Comparison of ENCODE assay signal across 16 cellular contexts in genomic region chr11:120332822-120333716, GRCh38. TPM values are rescaled to one million over a fixed set of nuclear protein-coding genes. Genes with fewer than 3 reads are reported as not detected.
DNase-seq lines count a peak whose midpoint lies in the region; ATAC-seq, FAIRE-seq and TF ChIP-seq lines count a peak whose summit lies in the region.
"Had no signal": no experiment of that assay in that cellular context is flagged by ENCODE, and none has a peak within 500 bp of the region (broad histone marks: within the 10 kb centered on the region; RNA-seq: fewer than 3 reads in every experiment).

No MANE protein-coding gene starts in this region.

- no peak for TF ChIP-seq POLR2A in A549 (IDR thresholded peaks at IDR 0.05; ENCODE audit: low read length)

- peak overlapping the region; percentile 16 for H3K4me2 ChIP-seq in A549
- H3K4me2 ChIP-seq in MM.1S (ENCODE audit: low read depth, low read length), result peak overlapping the region; percentile 36

- no peak for FAIRE-seq in A549 (lab: Jason Lieb, UNC)
- FAIRE-seq: GM19239 had no signal

- DNase-seq in A549 (ENCODE audit: low read depth in 1 of 2, low spot score in 1 of 2) (no peak), MM.1S (peak; percentile 65), DMS 273 treated with DMSO at 0.1 percent for 48 hours (lab: John Stamatoyannopoulos, UW) (no peak), HPDE6-E6E7 (ENCODE audit: extremely low spot score) (no peak)
- DNase-seq in naive thymus-derived CD8-positive, alpha-beta T cell, result no peak
- DNase-seq: activated naive CD4-positive, alpha-beta T cell treated with anti-CD3 and anti-CD28 coated beads, Interleukin-2, amount 50 U/mL, for 16 hours; cortex of kidney; NCI-H1105 treated with DMSO at 0.1 percent for 48 hours; NCI-H446; nephron progenitor cell; spleen; trophoblast cell had no signal

- peaks cover 13% of the 10 kb centered on the region for H3K36me3 Mint-ChIP-seq in brain
- H3K36me3 Mint-ChIP-seq in naive thymus-derived CD8-positive, alpha-beta T cell, result peaks cover 0 to 12% (median 4%) of the 10 kb centered on the region in 3 donors

- H3K27me3 ChIP-seq in MM.1S (replicated peaks; ENCODE audit: insufficient read depth, low read length), result no peaks in the 10 kb centered on the region

- peaks cover 17% of the 10 kb centered on the region for H3K79me2 ChIP-seq in MM.1S (ENCODE audit: low read length)

- no peaks in the 10 kb centered on the region for H3K9me3 ChIP-seq in A549
- no peaks in the 10 kb centered on the region for H3K9me3 ChIP-seq in MM.1S (replicated peaks; ENCODE audit: insufficient read depth, low read length)
- H3K9me3 ChIP-seq in mesodermal cell (ENCODE audit: control insufficient read depth, low read length), result no peaks in the 10 kb centered on the region
- H3K9me3 ChIP-seq: spleen had no signal

- H4K20me1 ChIP-seq in MM.1S (ENCODE audit: insufficient read depth, low read length), result no peaks in the 10 kb centered on the region

- H3K9me2 ChIP-seq in MM.1S (replicated peaks; ENCODE audit: insufficient read depth, low read length), result no peaks in the 10 kb centered on the region

- H3K9ac ChIP-seq in MM.1S (ENCODE audit: low read length), result peak overlapping the region; percentile 11; the same call in 1 of the 2 replicates

- POLR2A ChIA-PET in A549 (lab: Yijun Ruan, JAX), result interaction anchor here (0.6 kb wide), 1 partner anchor 607 kb away, joined by 3 read pairs; no protein-coding TSS in a partner anchor
- POLR2A ChIA-PET in naive thymus-derived CD8-positive, alpha-beta T cell (lab: Charles Lee), result interaction anchor here (0.7 kb wide), 1 partner anchor 959 kb away, joined by 3 read pairs; no protein-coding TSS in a partner anchor

- TF ChIP-seq CTCF in A549 (IDR thresholded peaks at IDR 0.05) (no peak), MM.1S (IDR thresholded peaks at IDR 0.05; ENCODE audit: low read length) (no peak), brain (conservative IDR thresholded peaks at IDR 0.05) (no peak)

- H3K9me3 Mint-ChIP-seq in brain, result no peaks in the 10 kb centered on the region
- peaks cover 0 to 4% (median 0%) of the 10 kb centered on the region in 9 donors for H3K9me3 Mint-ChIP-seq in naive thymus-derived CD8-positive, alpha-beta T cell
- H3K9me3 Mint-ChIP-seq: nephron progenitor cell had no signal

- peak overlapping the region; percentile 41; the same call in 1 of the 2 replicates for H2AFZ ChIP-seq in MM.1S (ENCODE audit: low read length)

- H3K4me1 ChIP-seq in A549 (peaks cover 38% of the 10 kb centered on the region), MM.1S (ENCODE audit: low read length) (peaks cover 19% of the 10 kb centered on the region), mesodermal cell (ENCODE audit: control insufficient read depth, insufficient read depth, low read length, poor library complexity, severe bottlenecking) (peaks cover 36% of the 10 kb centered on the region)

- peaks cover 55% of the 10 kb centered on the region for H3K4me1 Mint-ChIP-seq in brain
- peaks cover 10 to 24% (median 20%) of the 10 kb centered on the region in 4 donors for H3K4me1 Mint-ChIP-seq in naive thymus-derived CD8-positive, alpha-beta T cell

- CTCF ChIA-PET in A549 (lab: Yijun Ruan, JAX), result interaction anchor here (1.3 to 1.7 kb wide), 2 partner anchors 8 to 98 kb away, joined by 3 to 6 read pairs; partner anchors contain the start of gene TLCD5

- no peak for TF ChIP-seq EP300 in A549 (IDR thresholded peaks at IDR 0.05)

- H3K27ac Mint-ChIP-seq in brain, result peak overlapping the region in 3 of 5 experiments; percentile 89 to 93 (median 90)
- H3K27ac Mint-ChIP-seq in naive thymus-derived CD8-positive, alpha-beta T cell, result no peak overlapping the region
- H3K27ac Mint-ChIP-seq: nephron progenitor cell had no signal

- ATAC-seq in A549 (no peak), GM19452 (IDR thresholded peaks at IDR 0.05; ENCODE audit: unreplicated experiment) (no peak)
- ATAC-seq in naive thymus-derived CD8-positive, alpha-beta T cell, result no peak

- no peaks in the 10 kb centered on the region for H3K36me3 ChIP-seq in MM.1S (replicated peaks; ENCODE audit: insufficient read depth, low read length)
- H3K36me3 ChIP-seq in mesodermal cell (ENCODE audit: control insufficient read depth, insufficient read depth, low read length), result peaks cover 25% of the 10 kb centered on the region

- 85% methylated on average over 5 of the region's 5 CpGs for WGBS in A549 (ENCODE audit: missing lambda C conversion rate)
- WGBS in mesodermal cell (ENCODE audit: insufficient coverage in 2 of 2), 2 experiments, result 80% methylated on average over 1 of the region's 5 CpGs; no CpG with 5 or more reads in 1 of the 2 experiments

- H3K4me3 ChIP-seq in A549 (no peak overlapping the region), MM.1S (ENCODE audit: low read length) (no peak overlapping the region), mesodermal cell (ENCODE audit: extremely low read depth, insufficient read depth, low read length, poor library complexity, severe bottlenecking) (no peak overlapping the region)
- H3K4me3 ChIP-seq: spleen had no signal

- H3K27ac ChIP-seq in A549 (peak overlapping the region; percentile 44 to 86), MM.1S (ENCODE audit: low read length) (peak overlapping the region; percentile 57; the same call in 1 of the 2 replicates), mesodermal cell (ENCODE audit: low read depth, low read length, severe bottlenecking) (peak overlapping the region; percentile 3)
- H3K27ac ChIP-seq: spleen had no signal

- peaks cover 15% of the 10 kb centered on the region for H3K27me3 Mint-ChIP-seq in brain
- H3K27me3 Mint-ChIP-seq in naive thymus-derived CD8-positive, alpha-beta T cell, result peaks cover 27 to 73% (median 53%) of the 10 kb centered on the region in 5 donors

- peak overlapping the region in 2 of 5 experiments; percentile 62 to 66 for H3K4me3 Mint-ChIP-seq in brain
- no peak overlapping the region for H3K4me3 Mint-ChIP-seq in naive thymus-derived CD8-positive, alpha-beta T cell
- H3K4me3 Mint-ChIP-seq: nephron progenitor cell had no signal

- H3F3A ChIP-seq in MM.1S (ENCODE audit: insufficient read depth, low read length), result peaks cover 26% of the 10 kb centered on the region

- no peak for TF ChIP-seq RAD21 in A549 (conservative IDR thresholded peaks at IDR 0.05 in 1 of 2, IDR thresholded peaks at IDR 0.05 in 1 of 2)

TF ChIP-seq in A549, 52 proteins besides CTCF, POLR2A, EP300 and RAD21:
- TF ChIP-seq NFE2L2 (conservative IDR thresholded peaks at IDR 0.05; ENCODE audit: low read length), result peak; percentile 81
- no peak for TF ChIP-seq EHMT2 (IDR thresholded peaks at IDR 0.05; ENCODE audit: low read depth)
- peak; percentile 89 for TF ChIP-seq MAFK (IDR thresholded peaks at IDR 0.05; ENCODE audit: partially characterized antibody)

RNA-seq across cellular contexts. Expression of gene ARHGEF12, which starts 3.1 kb away (rescaled TPM):
- polyA plus RNA-seq in A549 (2011; rRNA removed) (27.2 and 31.5 TPM in 2 replicates), A549 (2017; fragmentation: RNase III; extraction: RNeasy Plus Mini Kit Qiagen cat#74134 plus additional on column Dnase treatment) (16.4 to 18.0 TPM (median 16.7 TPM) in 3 replicates), brain (ENCODE audit: insufficient read depth, low read depth, low replicate concordance) (26.1 TPM)
- 4.0 and 4.9 TPM in 2 replicates for polyA plus RNA-seq in A549 (2012; cell fraction: cytosol; rRNA removed)
- polyA plus RNA-seq in A549 (2012; cell fraction: nucleus; rRNA removed), result 2.7 and 4.8 TPM in 2 replicates
- 48.9 and 49.8 TPM in 2 replicates for polyA minus RNA-seq in A549 (2011; rRNA and poly(A)+ RNA removed)
- polyA plus RNA-seq in mesodermal cell (2013, experiment 1 of 2), result 43.3 TPM
- 40.8 TPM for polyA plus RNA-seq in mesodermal cell (2013, experiment 2 of 2)
- total RNA-seq in naive thymus-derived CD8-positive, alpha-beta T cell, result 1 to 10 TPM; 4.6 to 5.4 TPM
- polyA plus RNA-seq in naive thymus-derived CD8-positive, alpha-beta T cell, result 1 to 10 TPM in 1 of 3 donors, under 1 TPM in 2; 0.76 to 1.4 (median 0.90) TPM

RNA-seq across cellular contexts. Expression of gene TLCD5, which starts 8.0 kb away (rescaled TPM):
- polyA plus RNA-seq in A549 (2011; rRNA removed) (12.9 TPM in 2 replicates), A549 (2017; fragmentation: RNase III; extraction: RNeasy Plus Mini Kit Qiagen cat#74134 plus additional on column Dnase treatment) (5.8 to 6.1 TPM (median 6.0 TPM) in 3 replicates), brain (ENCODE audit: insufficient read depth, low read depth, low replicate concordance) (8.6 TPM)
- polyA plus RNA-seq in A549 (2012; cell fraction: cytosol; rRNA removed), result 5.0 and 5.3 TPM in 2 replicates
- polyA plus RNA-seq in A549 (2012; cell fraction: nucleus; rRNA removed), result 3.8 and 8.8 TPM in 2 replicates
- 9.5 and 10.1 TPM in 2 replicates for polyA minus RNA-seq in A549 (2011; rRNA and poly(A)+ RNA removed)
- 14.9 TPM for polyA plus RNA-seq in mesodermal cell (2013, experiment 1 of 2)
- 11.5 TPM for polyA plus RNA-seq in mesodermal cell (2013, experiment 2 of 2)
- under 1 TPM in 1 of 2 experiments, not detected in 1; 0.80 TPM for total RNA-seq in naive thymus-derived CD8-positive, alpha-beta T cell
- polyA plus RNA-seq in naive thymus-derived CD8-positive, alpha-beta T cell, result not detected

Comparison
In these comparisons a context has a peak if more than half of its experiments do, and no peak if none do; other contexts are left out.
1. H3K27ac ChIP-seq: peak in every context shown above with its lines; median percentile 65 in A549; 57 in MM.1S; 3 in mesodermal cell.
2. H3K27ac Mint-ChIP-seq: peak in brain (3 of 5); none in naive thymus-derived CD8-positive, alpha-beta T cell (0 of 10).